Comparison of ENCODE assay signal across 1 cellular context in the genomic region with DNA sequence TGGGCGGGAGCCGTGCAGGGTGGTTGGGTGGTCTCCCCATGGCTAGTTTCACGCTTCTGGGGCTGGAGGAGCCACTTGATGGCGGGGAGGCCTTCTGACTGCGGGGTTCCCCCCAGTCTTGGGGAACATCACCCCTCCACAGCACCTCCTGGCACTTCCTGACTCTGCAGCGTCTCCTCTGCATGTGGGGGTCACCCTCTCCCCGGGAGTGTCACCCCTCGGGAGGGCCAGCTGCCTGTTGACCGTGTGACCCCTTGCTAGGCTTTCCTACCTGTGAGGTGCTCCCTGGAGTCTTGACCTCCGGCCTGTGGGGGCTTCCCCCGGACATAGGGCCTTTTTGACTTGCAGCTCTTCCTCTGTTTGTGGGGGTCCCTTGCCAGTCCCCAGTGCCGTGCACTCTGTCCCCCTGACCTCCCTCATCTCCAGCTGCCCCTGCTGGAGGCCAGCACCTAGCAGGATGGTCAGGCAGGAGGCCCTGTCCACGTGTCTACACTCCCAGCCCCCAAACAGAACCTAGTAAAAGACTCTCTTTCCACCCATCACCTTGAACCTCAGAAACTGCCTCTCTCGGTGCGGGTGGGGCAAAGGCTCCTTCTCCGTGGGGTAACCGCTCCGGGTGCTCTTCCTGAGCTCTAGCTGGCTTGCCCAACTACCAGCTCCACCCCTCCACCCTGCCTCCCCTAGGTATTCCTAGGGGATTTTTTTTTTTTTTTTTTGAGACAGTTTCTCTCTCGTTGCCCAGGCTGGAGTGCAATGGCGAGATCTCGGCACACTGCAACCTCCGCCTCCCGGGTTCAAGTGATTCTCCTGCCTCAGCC.
TF ChIP-seq lines count a peak whose summit lies in the region.

No MANE protein-coding gene starts in this region.

TF ChIP-seq in GM23338, 12 proteins besides CTCF, POLR2A, EP300 and RAD21 (continued from another document):
- no peak for TF ChIP-seq ZNF462 (CRISPR knock-in tag; IDR thresholded peaks at IDR 0.05)
- TF ChIP-seq STAT1 (IDR thresholded peaks at IDR 0.05; ENCODE audit: unreplicated experiment), result no peak
- TF ChIP-seq JUNB (IDR thresholded peaks at IDR 0.05; ENCODE audit: unreplicated experiment), result no peak
- no peak for TF ChIP-seq ZNF331 (CRISPR knock-in tag; IDR thresholded peaks at IDR 0.05; ENCODE audit: low read depth)
- no peak for TF ChIP-seq REST (IDR thresholded peaks at IDR 0.05; ENCODE audit: unreplicated experiment)
